In the genomic region with DNA sequence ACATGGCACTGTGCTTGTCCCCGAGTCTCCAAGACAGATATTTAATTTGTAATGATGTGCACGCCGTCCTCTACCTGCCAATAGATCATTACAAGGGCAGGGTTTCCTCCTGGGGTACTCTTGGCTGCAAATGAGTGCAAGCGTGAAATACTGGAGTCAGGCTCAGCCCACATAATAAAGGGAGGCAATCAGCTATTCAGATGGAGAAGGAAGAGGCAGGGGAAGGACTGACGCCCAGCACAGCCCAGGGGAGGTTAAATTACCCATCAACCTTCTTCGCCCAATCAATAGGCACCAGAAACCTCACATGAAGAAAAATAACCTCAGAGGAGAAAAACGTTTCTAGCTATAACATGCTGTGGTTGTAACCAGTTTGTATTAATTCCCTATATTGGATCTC, we compare ENCODE assay signal across 28 cellular contexts.
"Had no signal": no experiment of that assay in that cellular context is flagged by ENCODE, and none has a peak within 500 bp of the region (broad histone marks: within the 10 kb centered on the region; RNA-seq: fewer than 3 reads in every experiment).

No MANE protein-coding gene starts in this region.

- DNase-seq: islet precursor cell; left ventricle myocardium inferior; mesendoderm; naive B cell; natural killer cell; nephron progenitor cell; pancreas; posterior cingulate gyrus; retina; right cardiac atrium; stimulated activated CD4-positive, alpha-beta T cell treated with anti-CD3 and anti-CD28 coated beads, Interleukin-12 subunit alpha, Interleukin-12 subunit beta, amount 100 ng/mL, for 4 hours; stimulated activated CD4-positive, alpha-beta T cell treated with anti-CD3 and anti-CD28 coated beads, Interleukin-15, amount 100 ng/mL, for 24 hours; stimulated activated CD4-positive, alpha-beta T cell treated with anti-CD3 and anti-CD28 coated beads, Interleukin-2, amount 100 ng/mL, for 24 hours; stimulated activated CD4-positive, alpha-beta T cell treated with anti-CD3 and anti-CD28 coated beads, Interleukin-4, amount 100 ng/mL, for 1 hour; stimulated activated naive B cell treated with anti-CD40 and anti-IgM and Interleukin-4, amounts not matched to agents 10 μg/mL and 1 μg/mL and 100 μg/mL, for 72 hours; stimulated activated naive CD8-positive, alpha-beta T cell treated with anti-CD3 and anti-CD28 coated beads, Interleukin-15, Interleukin-2, amounts not matched to agents 100 U/mL and 50 U/mL, for 24 hours; stomach; tibial artery; trophoblast cell; upper lobe of right lung had no signal

- H3K79me2 ChIP-seq: hepatocyte had no signal

- H2AFZ ChIP-seq: hepatocyte had no signal

- H3K36me3 ChIP-seq: left ventricle myocardium inferior, pancreas, prostate gland, stomach, thoracic aorta, tibial artery, upper lobe of right lung had no signal

- FAIRE-seq: pancreas, urothelium cell line had no signal

- H3K27ac ChIP-seq: hepatocyte, left ventricle myocardium inferior, pancreas, prostate gland, skin epidermis, stomach, thoracic aorta, tibial artery, upper lobe of right lung had no signal

- H3K27me3 ChIP-seq: hepatocyte, pancreas, stomach, tibial artery, upper lobe of right lung had no signal

- H3K4me3 ChIP-seq: hepatocyte, left ventricle myocardium inferior, lung, pancreas, prostate gland, skin epidermis, stomach, thoracic aorta, tibial artery, upper lobe of right lung had no signal

- ATAC-seq: natural killer cell; pancreas; right cardiac atrium; sciatic nerve; stimulated activated naive B cell treated with anti-CD40 and anti-IgM and Interleukin-4, amounts not matched to agents 10 μg/mL and 1 μg/mL and 100 μg/mL, for 72 hours; stimulated activated naive CD8-positive, alpha-beta T cell treated with anti-CD3 and anti-CD28 coated beads, Interleukin-15, Interleukin-2, amounts not matched to agents 100 U/mL and 50 U/mL, for 24 hours; upper lobe of right lung had no signal

- H3K4me1 Mint-ChIP-seq: mesothelial cell of epicardium; naive B cell; natural killer cell; stimulated activated naive B cell treated with anti-CD40 and anti-IgM and Interleukin-4, amounts not matched to agents 10 μg/mL and 1 μg/mL and 100 μg/mL, for 72 hours had no signal

- H3K9me3 ChIP-seq: left ventricle myocardium inferior, pancreas, prostate gland, stomach, thoracic aorta, tibial artery, upper lobe of right lung had no signal

- H3K4me3 Mint-ChIP-seq: mesothelial cell of epicardium; naive B cell; natural killer cell; nephron progenitor cell; stimulated activated naive B cell treated with anti-CD40 and anti-IgM and Interleukin-4, amounts not matched to agents 10 μg/mL and 1 μg/mL and 100 μg/mL, for 72 hours had no signal

- H3K4me1 ChIP-seq: left ventricle myocardium inferior, pancreas, prostate gland, stomach, tibial artery, upper lobe of right lung had no signal

- H3K4me2 ChIP-seq: hepatocyte had no signal

- H3K9me3 Mint-ChIP-seq: mesothelial cell of epicardium; naive B cell; nephron progenitor cell; stimulated activated naive B cell treated with anti-CD40 and anti-IgM and Interleukin-4, amounts not matched to agents 10 μg/mL and 1 μg/mL and 100 μg/mL, for 72 hours had no signal

- H3K36me3 Mint-ChIP-seq: mesothelial cell of epicardium; naive B cell; natural killer cell; stimulated activated naive B cell treated with anti-CD40 and anti-IgM and Interleukin-4, amounts not matched to agents 10 μg/mL and 1 μg/mL and 100 μg/mL, for 72 hours had no signal

- H3K27ac Mint-ChIP-seq: mesothelial cell of epicardium; naive B cell; natural killer cell; nephron progenitor cell; stimulated activated naive B cell treated with anti-CD40 and anti-IgM and Interleukin-4, amounts not matched to agents 10 μg/mL and 1 μg/mL and 100 μg/mL, for 72 hours had no signal
